30 cellular contexts compared by ENCODE assay signal in the genomic region with DNA sequence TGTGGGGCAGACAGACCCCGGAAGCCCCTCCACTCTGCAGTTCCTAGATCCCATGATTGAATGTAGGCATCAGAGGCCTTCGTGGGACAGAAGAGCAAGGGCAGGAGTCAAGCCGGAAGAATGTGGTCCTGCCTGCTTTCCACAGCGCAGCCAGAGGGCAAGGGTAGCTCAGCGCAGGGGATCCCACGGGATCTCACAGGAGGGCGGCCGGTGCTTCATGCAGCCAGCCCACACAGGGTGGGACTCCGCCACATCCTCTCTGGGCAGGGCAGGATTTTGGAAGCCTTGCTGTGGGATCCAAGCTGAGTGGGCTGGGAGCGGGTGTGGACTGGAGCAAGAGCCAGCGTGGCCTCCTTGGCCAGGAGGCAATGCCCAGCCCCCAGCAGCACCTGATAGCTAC. TPM values are rescaled to one million over a fixed set of nuclear protein-coding genes. Genes with fewer than 3 reads are reported as not detected.
"Had no signal": no experiment of that assay in that cellular context is flagged by ENCODE, and none has a peak within 500 bp of the region (broad histone marks: within the 10 kb centered on the region; RNA-seq: fewer than 3 reads in every experiment).

No MANE protein-coding gene starts in this region.

- H3K27me3 ChIP-seq: colonic mucosa, esophagus squamous epithelium, gastroesophageal sphincter, ovary, right lobe of liver had no signal

- H3K9me3 ChIP-seq: colonic mucosa, esophagus squamous epithelium, gastroesophageal sphincter, lower lobe of right lung, ovary, right lobe of liver had no signal

- H3K4me1 Mint-ChIP-seq: activated CD4-positive, alpha-beta T cell treated with anti-CD3 and anti-CD28 coated beads, Interleukin-2, amount 10 ng/mL, durations not matched to agents 7 days and 5 days; WTC11 had no signal

- H3K4me3 ChIP-seq: colonic mucosa, esophagus squamous epithelium, gastroesophageal sphincter, lower lobe of right lung, ovary, right lobe of liver, skin epidermis had no signal

- FAIRE-seq: endometrium, kidney had no signal

- ATAC-seq: activated T-cell treated with anti-CD3 and anti-CD28 coated beads, Interleukin-2, amount 50 U/mL, for 4 hours; gastroesophageal sphincter; lower lobe of right lung; right lobe of liver; WTC11 had no signal

- H3K36me3 ChIP-seq: colonic mucosa, ovary, right lobe of liver had no signal

- H3K27me3 Mint-ChIP-seq: activated CD4-positive, alpha-beta memory T cell treated with anti-CD3 and anti-CD28 coated beads, Interleukin-2, amount 10 ng/mL, durations not matched to agents 7 days and 5 days; activated CD4-positive, alpha-beta T cell treated with anti-CD3 and anti-CD28 coated beads, Interleukin-2, amount 10 ng/mL, durations not matched to agents 7 days and 5 days; activated naive CD8-positive, alpha-beta T cell; progenitor cell of endocrine pancreas; stimulated activated naive CD8-positive, alpha-beta T cell treated with anti-CD3 and anti-CD28 coated beads, Interleukin-15, Interleukin-2, amounts not matched to agents 100 ng/mL and 50 ng/mL, for 24 hours had no signal

- H3K27ac Mint-ChIP-seq: activated CD4-positive, alpha-beta memory T cell treated with anti-CD3 and anti-CD28 coated beads, Interleukin-2, amount 10 ng/mL, durations not matched to agents 7 days and 5 days; activated CD4-positive, alpha-beta T cell treated with anti-CD3 and anti-CD28 coated beads, Interleukin-2, amount 10 ng/mL, durations not matched to agents 7 days and 5 days; activated naive CD8-positive, alpha-beta T cell; activated T-helper 2 cell treated with anti-CD3 and anti-CD28 coated beads, Interferon-gamma antibody, Interleukin-2, Interleukin-4, amounts not matched to agents 10 μg/mL and 5 μg/mL and 100 μg/mL, durations not matched to agents 14 hours and 24 hours and 36 hours; nephron progenitor cell; progenitor cell of endocrine pancreas; stimulated activated naive CD8-positive, alpha-beta T cell treated with anti-CD3 and anti-CD28 coated beads, Interleukin-15, Interleukin-2, amounts not matched to agents 100 ng/mL and 50 ng/mL, for 24 hours; WTC11 had no signal

- DNase-seq: activated CD4-positive, alpha-beta memory T cell treated with anti-CD3 and anti-CD28 coated beads, Interleukin-2, amount 10 ng/mL, durations not matched to agents 7 days and 5 days; activated CD4-positive, alpha-beta T cell treated with anti-CD3 and anti-CD28 coated beads for 1 hour; activated CD4-positive, alpha-beta T cell treated with anti-CD3 and anti-CD28 coated beads, Interleukin-2, amount 10 ng/mL, durations not matched to agents 7 days and 5 days; activated naive CD4-positive, alpha-beta T cell; activated T-cell treated with anti-CD3 and anti-CD28 coated beads, Interleukin-2, amount 50 U/mL, for 4 hours; anterior cingulate cortex; colonic mucosa; effector CD8-positive, alpha-beta T cell; esophagus squamous epithelium; hippocampal formation; kidney; mesendoderm; nephron progenitor cell; ovary; stimulated activated CD4-positive, alpha-beta T cell treated with anti-CD3 and anti-CD28 coated beads, Interleukin-12 subunit alpha, Interleukin-12 subunit beta, amount 100 ng/mL, for 4 hours; stimulated activated CD4-positive, alpha-beta T cell treated with anti-CD3 and anti-CD28 coated beads, Interleukin-4, amount 100 ng/mL, for 1 hour; T-helper 2 cell had no signal

- H3K4me3 Mint-ChIP-seq: activated CD4-positive, alpha-beta memory T cell treated with anti-CD3 and anti-CD28 coated beads, Interleukin-2, amount 10 ng/mL, durations not matched to agents 7 days and 5 days; activated CD4-positive, alpha-beta T cell treated with anti-CD3 and anti-CD28 coated beads, Interleukin-2, amount 10 ng/mL, durations not matched to agents 7 days and 5 days; activated naive CD8-positive, alpha-beta T cell; activated T-cell treated with anti-CD3 and anti-CD28 coated beads, Interleukin-2, amount 50 U/mL, for 4 hours; nephron progenitor cell; stimulated activated naive CD8-positive, alpha-beta T cell treated with anti-CD3 and anti-CD28 coated beads, Interleukin-15, Interleukin-2, amounts not matched to agents 100 ng/mL and 50 ng/mL, for 24 hours; WTC11 had no signal

- H3K27ac ChIP-seq: colonic mucosa, epithelial cell of prostate, esophagus squamous epithelium, gastroesophageal sphincter, lower lobe of right lung, ovary, right lobe of liver had no signal

- H3K4me1 ChIP-seq: colonic mucosa, esophagus squamous epithelium, gastroesophageal sphincter, lower lobe of right lung, right lobe of liver had no signal

- H3K9me3 Mint-ChIP-seq: activated CD4-positive, alpha-beta memory T cell treated with anti-CD3 and anti-CD28 coated beads, Interleukin-2, amount 10 ng/mL, durations not matched to agents 7 days and 5 days; activated CD4-positive, alpha-beta T cell treated with anti-CD3 and anti-CD28 coated beads, Interleukin-2, amount 10 ng/mL, durations not matched to agents 7 days and 5 days; activated T-cell treated with anti-CD3 and anti-CD28 coated beads, Interleukin-2, amount 50 U/mL, for 4 hours; activated T-helper 2 cell treated with anti-CD3 and anti-CD28 coated beads, Interferon-gamma antibody, Interleukin-2, Interleukin-4, amounts not matched to agents 10 μg/mL and 5 μg/mL and 100 μg/mL, durations not matched to agents 14 hours and 24 hours and 36 hours; nephron progenitor cell; stimulated activated naive CD8-positive, alpha-beta T cell treated with anti-CD3 and anti-CD28 coated beads, Interleukin-15, Interleukin-2, amounts not matched to agents 100 ng/mL and 50 ng/mL, for 24 hours; WTC11 had no signal

RNA-seq across cellular contexts. Expression of gene KIFC3, which starts 53.7 kb away (rescaled TPM):
- total RNA-seq: activated CD4-positive, alpha-beta memory T cell treated with anti-CD3 and anti-CD28 coated beads, Interleukin-2, amount 10 ng/mL, durations not matched to agents 7 days and 5 days; activated CD4-positive, alpha-beta T cell treated with anti-CD3 and anti-CD28 coated beads, Interleukin-2, amount 10 ng/mL, durations not matched to agents 7 days and 5 days had no signal

RNA-seq across cellular contexts. Expression of gene DRC7, which starts 54.0 kb away (rescaled TPM):
- total RNA-seq: activated CD4-positive, alpha-beta memory T cell treated with anti-CD3 and anti-CD28 coated beads, Interleukin-2, amount 10 ng/mL, durations not matched to agents 7 days and 5 days; activated CD4-positive, alpha-beta T cell treated with anti-CD3 and anti-CD28 coated beads, Interleukin-2, amount 10 ng/mL, durations not matched to agents 7 days and 5 days; activated T-cell treated with anti-CD3 and anti-CD28 coated beads, Interleukin-2, amount 50 U/mL, for 4 hours; activated T-helper 2 cell treated with anti-CD3 and anti-CD28 coated beads, Interferon-gamma antibody, Interleukin-2, Interleukin-4, amounts not matched to agents 10 μg/mL and 5 μg/mL and 100 μg/mL, durations not matched to agents 14 hours and 24 hours and 36 hours; bronchial epithelial cell; colonic mucosa; myocyte; WTC11 had no signal
